8 cellular contexts compared by ENCODE assay signal in the genomic region with DNA sequence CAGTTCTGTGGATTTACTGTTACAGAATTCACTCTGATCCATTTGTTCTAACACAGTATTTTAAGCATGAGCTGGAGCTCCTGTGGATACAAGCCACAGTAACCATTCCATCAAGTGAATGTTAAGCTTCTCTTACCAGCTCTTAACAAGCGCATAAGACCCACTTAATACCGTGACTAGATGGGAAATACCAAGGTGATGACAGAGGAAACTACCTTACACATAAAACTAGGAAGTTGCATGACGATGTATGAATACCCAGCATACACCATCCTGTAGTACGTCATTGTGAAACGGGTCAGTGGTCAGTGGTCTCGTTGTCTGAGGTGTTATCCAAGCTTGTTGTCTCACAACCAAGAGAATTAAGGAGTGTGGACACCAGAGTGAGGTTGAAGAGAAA. TPM values are rescaled to one million over a fixed set of nuclear protein-coding genes. Genes with fewer than 3 reads are reported as not detected.
DNase-seq lines count a peak whose midpoint lies in the region; ATAC-seq, FAIRE-seq and TF ChIP-seq lines count a peak whose summit lies in the region.

No MANE protein-coding gene starts in this region.

- H3K36me3 ChIP-seq in bronchial epithelial cell (ENCODE audit: control insufficient read depth, insufficient read depth, low read length), result no peaks in the 10 kb centered on the region

- no peak for TF ChIP-seq CTCF in bronchial epithelial cell (IDR thresholded peaks at IDR 0.05; ENCODE audit: insufficient read depth, low read length, severe bottlenecking)

- H3K27me3 ChIP-seq in bronchial epithelial cell (ENCODE audit: control insufficient read depth, insufficient read depth, low read length), result no peaks in the 10 kb centered on the region

- ATAC-seq in GM19043 (IDR thresholded peaks at IDR 0.05; ENCODE audit: low read depth, unreplicated experiment) (peak; percentile 25), HG03196 (IDR thresholded peaks at IDR 0.05; ENCODE audit: unreplicated experiment) (peak; percentile 36)

- DNase-seq in CD1c-positive myeloid dendritic cell (ENCODE audit: extremely low spot score) (peak; percentile 69), bronchial epithelial cell (ENCODE audit: low read depth) (peak; percentile 60), NCI-H446 (lab: John Stamatoyannopoulos, UW) (no peak), HuH-7 (ENCODE audit: low spot score) (no peak), SW480 (ENCODE audit: low spot score) (no peak), A172 (ENCODE audit: low spot score) (no peak)

- no peak overlapping the region for H3K4me3 ChIP-seq in bronchial epithelial cell (ENCODE audit: low read depth, low read length)

- FAIRE-seq in bronchial epithelial cell (lab: Jason Lieb, UNC), result no peak

RNA-seq across cellular contexts. Expression of a gene that starts 2.0 kb away (rescaled TPM):
- total RNA-seq in bronchial epithelial cell, result 12.6 and 20.5 TPM in 2 replicates
- not detected in 2 replicates for total RNA-seq in A172 (2014; rRNA removed; shearing (Covaris generic))

RNA-seq across cellular contexts. Expression of a gene that starts 10.0 kb away (rescaled TPM):
- total RNA-seq in bronchial epithelial cell, result under 0.01 TPM in 1 of 2 replicates, not detected in the other
- not detected in 2 replicates for total RNA-seq in A172 (2014; rRNA removed; shearing (Covaris generic))

Comparison
In these comparisons a context has a peak if more than half of its experiments do, and no peak if none do; other contexts are left out.
1. DNase-seq: peak in CD1c-positive myeloid dendritic cell (single experiment) and bronchial epithelial cell (single experiment); none in NCI-H446 (0 of 2), HuH-7 (single experiment), SW480 (single experiment) and A172 (single experiment).
2. RNA of a gene that starts 2.0 kb away (total RNA-seq): 12.6 to 20.5 TPM in bronchial epithelial cell; not detected in A172; every median in the first group is over 10 times any median in the second.